1 cellular context compared by ENCODE assay signal in the genomic region with DNA sequence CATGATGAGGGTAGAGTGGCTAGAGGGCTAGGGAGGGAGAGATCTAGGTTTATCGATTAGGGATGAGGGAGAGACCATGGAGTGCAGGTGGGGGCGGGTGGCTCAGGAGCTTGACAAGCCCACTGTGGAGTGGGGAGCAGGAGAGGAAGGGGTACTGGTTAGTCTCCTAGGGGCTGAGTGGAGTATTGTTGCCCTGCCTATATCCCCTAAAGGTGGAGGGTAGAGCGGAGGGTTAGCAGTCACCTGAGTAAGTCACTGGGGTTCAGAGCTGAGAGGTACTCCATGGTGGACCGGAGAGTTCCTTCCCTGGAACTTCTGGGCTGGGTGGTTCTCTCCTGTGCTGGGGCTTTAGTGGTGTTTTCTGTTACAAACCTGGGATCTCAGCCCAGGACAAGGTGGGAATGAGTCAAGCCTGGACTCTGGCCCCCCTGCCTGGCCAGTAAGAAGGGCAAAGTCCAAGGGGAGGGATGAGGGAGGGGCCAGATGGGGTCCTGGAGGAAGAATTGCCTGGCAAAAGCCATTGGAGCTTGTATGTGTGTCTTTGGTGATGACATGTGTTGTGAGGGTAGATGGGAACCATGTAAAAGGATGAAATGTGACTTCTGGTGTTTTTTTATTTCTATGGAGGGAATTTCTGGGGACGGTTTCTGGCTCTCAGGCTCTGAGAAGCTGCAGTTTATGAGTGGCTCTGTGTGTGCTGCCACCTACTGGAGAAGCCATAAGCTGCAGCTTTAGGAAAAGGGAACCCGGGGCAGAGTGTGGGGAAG.
TF ChIP-seq lines count a peak whose summit lies in the region.

CIDEB (minus strand) TSS at position 403 of the 767 bp plus-strand sequence; CDS start at position 284, 119 bp downstream.

TF ChIP-seq in HepG2, 621 proteins besides CTCF, POLR2A, EP300 and RAD21 (continued from another document and continues in another):
- TF ChIP-seq ATF4 (CRISPR knock-in tag; IDR thresholded peaks at IDR 0.05), result no peak
- no peak for TF ChIP-seq AGO1 (IDR thresholded peaks at IDR 0.05; ENCODE audit: low read depth, low read length, poor library complexity, severe bottlenecking)
- TF ChIP-seq ZNF644 (CRISPR knock-in tag; IDR thresholded peaks at IDR 0.05; ENCODE audit: low read depth), result peak; percentile 96
- TF ChIP-seq KLF12 (CRISPR knock-in tag; IDR thresholded peaks at IDR 0.05; ENCODE audit: borderline replicate concordance), result peak; percentile 64; the same call in 1 of the 2 replicates
- TF ChIP-seq FOXO1 (CRISPR knock-in tag; IDR thresholded peaks at IDR 0.05), result peak; percentile 86; the same call in 1 of the 2 replicates
- TF ChIP-seq, protein P1, sequence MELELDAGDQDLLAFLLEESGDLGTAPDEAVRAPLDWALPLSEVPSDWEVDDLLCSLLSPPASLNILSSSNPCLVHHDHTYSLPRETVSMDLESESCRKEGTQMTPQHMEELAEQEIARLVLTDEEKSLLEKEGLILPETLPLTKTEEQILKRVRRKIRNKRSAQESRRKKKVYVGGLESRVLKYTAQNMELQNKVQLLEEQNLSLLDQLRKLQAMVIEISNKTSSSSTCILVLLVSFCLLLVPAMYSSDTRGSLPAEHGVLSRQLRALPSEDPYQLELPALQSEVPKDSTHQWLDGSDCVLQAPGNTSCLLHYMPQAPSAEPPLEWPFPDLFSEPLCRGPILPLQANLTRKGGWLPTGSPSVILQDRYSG (CRISPR knock-in tag; IDR thresholded peaks at IDR 0.05), result no peak; the same call in 1 of the 2 replicates
- TF ChIP-seq REXO4 (CRISPR knock-in tag; IDR thresholded peaks at IDR 0.05; ENCODE audit: borderline replicate concordance), result no peak
- TF ChIP-seq ZC3H13 (CRISPR knock-in tag; IDR thresholded peaks at IDR 0.05), result no peak
- TF ChIP-seq BCL6 (CRISPR knock-in tag; IDR thresholded peaks at IDR 0.05), result peak; percentile 62; the same call in 1 of the 2 replicates
- TF ChIP-seq GABPA (IDR thresholded peaks at IDR 0.05; ENCODE audit: low read depth, low read length), result no peak
- TF ChIP-seq GABPA (CRISPR knock-in tag; IDR thresholded peaks at IDR 0.05; ENCODE audit: low read depth), result no peak
- TF ChIP-seq ZNF138 (CRISPR knock-in tag; IDR thresholded peaks at IDR 0.05; ENCODE audit: low read depth), result no peak
- peak; percentile 59; the same call in 1 of the 2 replicates for TF ChIP-seq GABPB1 (CRISPR knock-in tag; IDR thresholded peaks at IDR 0.05)
- TF ChIP-seq SMAD1 (CRISPR knock-in tag; IDR thresholded peaks at IDR 0.05; ENCODE audit: borderline replicate concordance, low read depth), result peak; percentile 76; the same call in 1 of the 2 replicates
- TF ChIP-seq ZNF780A (CRISPR knock-in tag; IDR thresholded peaks at IDR 0.05), result no peak
- no peak for TF ChIP-seq NAIF1 (CRISPR knock-in tag; IDR thresholded peaks at IDR 0.05; ENCODE audit: borderline replicate concordance)
- peak; percentile 19; the same call in 1 of the 2 replicates for TF ChIP-seq SALL2 (CRISPR knock-in tag; IDR thresholded peaks at IDR 0.05)
- no peak for TF ChIP-seq WIZ (CRISPR knock-in tag; IDR thresholded peaks at IDR 0.05)
- TF ChIP-seq SMYD3 (CRISPR knock-in tag; IDR thresholded peaks at IDR 0.05), result peak; percentile 94
- TF ChIP-seq AHR (CRISPR knock-in tag; IDR thresholded peaks at IDR 0.05), result peak; percentile 85
- no peak for TF ChIP-seq ZNF20 (CRISPR knock-in tag; IDR thresholded peaks at IDR 0.05)
- 0 out of 2 replicates have a peak, but pooled peaks have one; percentile 54 for TF ChIP-seq ZNF10 (CRISPR knock-in tag; IDR thresholded peaks at IDR 0.05; ENCODE audit: borderline replicate concordance, low read depth)
- TF ChIP-seq ZNF367 (CRISPR knock-in tag; IDR thresholded peaks at IDR 0.05; ENCODE audit: borderline replicate concordance), result no peak
- TF ChIP-seq RBM22 (optimal IDR thresholded peaks at IDR 0.05; ENCODE audit: low read length), result no peak
- no peak for TF ChIP-seq TBP (CRISPR knock-in tag; IDR thresholded peaks at IDR 0.05)
- TF ChIP-seq ZNF530 (CRISPR knock-in tag; IDR thresholded peaks at IDR 0.05; ENCODE audit: low read depth), result no peak
- TF ChIP-seq RAD51 (IDR thresholded peaks at IDR 0.05; ENCODE audit: borderline replicate concordance), result no peak; the same call in 1 of the 2 replicates
- peak; percentile 18; the same call in 1 of the 2 replicates for TF ChIP-seq EEA1 (CRISPR knock-in tag; IDR thresholded peaks at IDR 0.05; ENCODE audit: borderline replicate concordance)
- TF ChIP-seq ETV5 (CRISPR knock-in tag; IDR thresholded peaks at IDR 0.05; ENCODE audit: borderline replicate concordance), result peak; percentile 68; the same call in 1 of the 2 replicates
- peak; percentile 89 for TF ChIP-seq ZNF619 (CRISPR knock-in tag; IDR thresholded peaks at IDR 0.05)
- peak; percentile 80 for TF ChIP-seq ZNF160 (CRISPR knock-in tag; IDR thresholded peaks at IDR 0.05)
- no peak for TF ChIP-seq TCF12 (IDR thresholded peaks at IDR 0.05)
- peak; percentile 89; the same call in 1 of the 2 replicates for TF ChIP-seq TCF12 (CRISPR knock-in tag; IDR thresholded peaks at IDR 0.05)
- TF ChIP-seq SNAPC2 (CRISPR knock-in tag; IDR thresholded peaks at IDR 0.05), result no peak; the same call in 1 of the 2 replicates
- TF ChIP-seq MIER3 (CRISPR knock-in tag; IDR thresholded peaks at IDR 0.05; ENCODE audit: borderline replicate concordance), result peak; percentile 98
- peak; percentile 96 for TF ChIP-seq FOSL1 (CRISPR knock-in tag; IDR thresholded peaks at IDR 0.05; ENCODE audit: borderline replicate concordance)
- no peak for TF ChIP-seq FLYWCH1 (CRISPR knock-in tag; IDR thresholded peaks at IDR 0.05)
- no peak; the same call in 1 of the 2 replicates for TF ChIP-seq RFXANK (CRISPR knock-in tag; IDR thresholded peaks at IDR 0.05)
- no peak for TF ChIP-seq ZNF768 (CRISPR knock-in tag; IDR thresholded peaks at IDR 0.05)
- TF ChIP-seq MTF2 (CRISPR knock-in tag; IDR thresholded peaks at IDR 0.05; ENCODE audit: borderline replicate concordance), result no peak
- TF ChIP-seq KLF6 (CRISPR knock-in tag; IDR thresholded peaks at IDR 0.05), result peak; percentile 84; the same call in 1 of the 2 replicates
- TF ChIP-seq ZNF598 (CRISPR knock-in tag; IDR thresholded peaks at IDR 0.05; ENCODE audit: borderline replicate concordance), result peak; percentile 1; the same call in 1 of the 2 replicates
- peak; percentile 39; the same call in 1 of the 2 replicates for TF ChIP-seq ZNF616 (CRISPR knock-in tag; IDR thresholded peaks at IDR 0.05; ENCODE audit: low read depth)
- TF ChIP-seq TGIF2 (CRISPR knock-in tag; IDR thresholded peaks at IDR 0.05), result peak; percentile 74
- TF ChIP-seq MED13 (CRISPR knock-in tag; IDR thresholded peaks at IDR 0.05), result no peak; the same call in 1 of the 2 replicates
- TF ChIP-seq, protein P2, sequence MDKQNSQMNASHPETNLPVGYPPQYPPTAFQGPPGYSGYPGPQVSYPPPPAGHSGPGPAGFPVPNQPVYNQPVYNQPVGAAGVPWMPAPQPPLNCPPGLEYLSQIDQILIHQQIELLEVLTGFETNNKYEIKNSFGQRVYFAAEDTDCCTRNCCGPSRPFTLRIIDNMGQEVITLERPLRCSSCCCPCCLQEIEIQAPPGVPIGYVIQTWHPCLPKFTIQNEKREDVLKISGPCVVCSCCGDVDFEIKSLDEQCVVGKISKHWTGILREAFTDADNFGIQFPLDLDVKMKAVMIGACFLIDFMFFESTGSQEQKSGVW (CRISPR knock-in tag; IDR thresholded peaks at IDR 0.05; ENCODE audit: borderline replicate concordance), result no peak
- no peak for TF ChIP-seq ZNF7 (CRISPR knock-in tag; IDR thresholded peaks at IDR 0.05)
- peak; percentile 74 for TF ChIP-seq ZNF34 (CRISPR knock-in tag; IDR thresholded peaks at IDR 0.05; ENCODE audit: borderline replicate concordance)
- TF ChIP-seq PRMT3 (CRISPR knock-in tag; IDR thresholded peaks at IDR 0.05; ENCODE audit: borderline replicate concordance, low read depth), result no peak
- TF ChIP-seq HES4 (CRISPR knock-in tag; IDR thresholded peaks at IDR 0.05; ENCODE audit: borderline replicate concordance), result peak; percentile 85
- TF ChIP-seq ZBTB8A (CRISPR knock-in tag; IDR thresholded peaks at IDR 0.05; ENCODE audit: borderline replicate concordance, low read depth), result peak; percentile 25; the same call in 1 of the 2 replicates
- TF ChIP-seq ZSCAN12 (CRISPR knock-in tag; IDR thresholded peaks at IDR 0.05), result no peak
- peak; percentile 78 for TF ChIP-seq SPEN (CRISPR knock-in tag; IDR thresholded peaks at IDR 0.05; ENCODE audit: low read depth)
- peak; percentile 75 for TF ChIP-seq FOXP4 (CRISPR knock-in tag; IDR thresholded peaks at IDR 0.05)
- TF ChIP-seq KAT8 (CRISPR knock-in tag; IDR thresholded peaks at IDR 0.05), result peak; percentile 93
- peak; percentile 41 for TF ChIP-seq TBL1XR1 (IDR thresholded peaks at IDR 0.05; ENCODE audit: borderline replicate concordance, low read length, partially characterized antibody)
- TF ChIP-seq CCAR2 (optimal IDR thresholded peaks at IDR 0.05; ENCODE audit: low read depth, low read length), result peak; percentile 98
- TF ChIP-seq MXD1 (CRISPR knock-in tag; IDR thresholded peaks at IDR 0.05), result peak; percentile 67
- TF ChIP-seq RBFOX2 (IDR thresholded peaks at IDR 0.05; ENCODE audit: low read depth, low read length), result peak; percentile 65
- TF ChIP-seq PRPF4 (IDR thresholded peaks at IDR 0.05; ENCODE audit: low read depth, low read length, poor library complexity, severe bottlenecking), result peak; percentile 51
- TF ChIP-seq HNRNPLL (IDR thresholded peaks at IDR 0.05; ENCODE audit: low read depth, low read length, poor library complexity, severe bottlenecking), result no peak
- 0 out of 2 replicates have a peak, but pooled peaks have one; percentile 16 for TF ChIP-seq ZNF777 (CRISPR knock-in tag; IDR thresholded peaks at IDR 0.05)
- TF ChIP-seq ZNF329 (CRISPR knock-in tag; IDR thresholded peaks at IDR 0.05; ENCODE audit: low read depth), result peak; percentile 12; the same call in 1 of the 2 replicates
- TF ChIP-seq KDM5B (CRISPR knock-in tag; IDR thresholded peaks at IDR 0.05; ENCODE audit: borderline replicate concordance), result peak; percentile 72
- no peak for TF ChIP-seq HNRNPH1 (optimal IDR thresholded peaks at IDR 0.05; ENCODE audit: low read depth, low read length)
- TF ChIP-seq, protein P3, sequence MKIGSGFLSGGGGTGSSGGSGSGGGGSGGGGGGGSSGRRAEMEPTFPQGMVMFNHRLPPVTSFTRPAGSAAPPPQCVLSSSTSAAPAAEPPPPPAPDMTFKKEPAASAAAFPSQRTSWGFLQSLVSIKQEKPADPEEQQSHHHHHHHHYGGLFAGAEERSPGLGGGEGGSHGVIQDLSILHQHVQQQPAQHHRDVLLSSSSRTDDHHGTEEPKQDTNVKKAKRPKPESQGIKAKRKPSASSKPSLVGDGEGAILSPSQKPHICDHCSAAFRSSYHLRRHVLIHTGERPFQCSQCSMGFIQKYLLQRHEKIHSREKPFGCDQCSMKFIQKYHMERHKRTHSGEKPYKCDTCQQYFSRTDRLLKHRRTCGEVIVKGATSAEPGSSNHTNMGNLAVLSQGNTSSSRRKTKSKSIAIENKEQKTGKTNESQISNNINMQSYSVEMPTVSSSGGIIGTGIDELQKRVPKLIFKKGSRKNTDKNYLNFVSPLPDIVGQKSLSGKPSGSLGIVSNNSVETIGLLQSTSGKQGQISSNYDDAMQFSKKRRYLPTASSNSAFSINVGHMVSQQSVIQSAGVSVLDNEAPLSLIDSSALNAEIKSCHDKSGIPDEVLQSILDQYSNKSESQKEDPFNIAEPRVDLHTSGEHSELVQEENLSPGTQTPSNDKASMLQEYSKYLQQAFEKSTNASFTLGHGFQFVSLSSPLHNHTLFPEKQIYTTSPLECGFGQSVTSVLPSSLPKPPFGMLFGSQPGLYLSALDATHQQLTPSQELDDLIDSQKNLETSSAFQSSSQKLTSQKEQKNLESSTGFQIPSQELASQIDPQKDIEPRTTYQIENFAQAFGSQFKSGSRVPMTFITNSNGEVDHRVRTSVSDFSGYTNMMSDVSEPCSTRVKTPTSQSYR (CRISPR knock-in tag; IDR thresholded peaks at IDR 0.05; ENCODE audit: borderline replicate concordance), result no peak; the same call in 1 of the 2 replicates
- TF ChIP-seq SMAD3 (CRISPR knock-in tag; IDR thresholded peaks at IDR 0.05), result peak; percentile 98
- TF ChIP-seq TARDBP (CRISPR knock-in tag; IDR thresholded peaks at IDR 0.05), result peak; percentile 98
- TF ChIP-seq ZFX (CRISPR knock-in tag; IDR thresholded peaks at IDR 0.05; ENCODE audit: low read depth), result peak; percentile 57; the same call in 1 of the 2 replicates
